Comparison of ENCODE assay signal across 8 cellular contexts in genomic region chr9:132944294-132945185, GRCh38. TPM values are rescaled to one million over a fixed set of nuclear protein-coding genes. Genes with fewer than 3 reads are reported as not detected.
DNase-seq lines count a peak whose midpoint lies in the region; ATAC-seq and TF ChIP-seq lines count a peak whose summit lies in the region.

Gene TSC1, minus strand, starts transcription at chr9:132944616. Its CDS starts 15,744 bp downstream, at chr9:132928872.

- H3K27ac Mint-ChIP-seq in IgD-negative memory B cell, result peak within 1 kb of the TSS; percentile 100

- peaks cover 13% of the 10 kb centered on the region for H3K4me1 ChIP-seq in mucosa of descending colon (ENCODE audit: low read depth)

- intact Hi-C loops in mucosa of descending colon (cut with DNase I, micrococcal nuclease), result no loop called here

- peak within 1 kb of the TSS; percentile 92 to 99 (median 96) for H3K4me3 Mint-ChIP-seq in IgD-negative memory B cell

- H3K4me3 ChIP-seq in mucosa of descending colon, result peak within 1 kb of the TSS; percentile 99

- DNase-seq in COLO668 (lab: John Stamatoyannopoulos, UW; ENCODE audit: unreplicated experiment) (peak; percentile 96), OCI-M1 (lab: John Stamatoyannopoulos, UW) (peak; percentile 95), activated T-cell treated with anti-CD3 and anti-CD28 coated beads for 4 hours (peak; percentile 99), epithelial cell of prostate (ENCODE audit: low read depth, low spot score) (peak; percentile 79), mucosa of descending colon (peak; percentile 98 to 99 (median 98))
- DNase-seq in stimulated activated CD8-positive, alpha-beta memory T cell treated with anti-CD3 and anti-CD28 coated beads, Interleukin-4, amount 100 ng/mL, for 1 hour (ENCODE audit: low read depth in 2 of 2, low spot score in 1 of 2), result peak; percentile 98

- ATAC-seq in GM21526 (IDR thresholded peaks at IDR 0.05; ENCODE audit: low FRiP score, unreplicated experiment) (peak; percentile 60), mucosa of descending colon (peak; percentile 95)

- H3K27me3 Mint-ChIP-seq in IgD-negative memory B cell, result peaks cover 3% of the 10 kb centered on the region

- H3K9me3 ChIP-seq in mucosa of descending colon, result no peaks in the 10 kb centered on the region

- no peaks in the 10 kb centered on the region for H3K9me3 Mint-ChIP-seq in IgD-negative memory B cell

- H3K36me3 ChIP-seq in mucosa of descending colon (ENCODE audit: low read depth), result no peaks in the 10 kb centered on the region

- no peak for TF ChIP-seq CTCF in mucosa of descending colon (IDR thresholded peaks at IDR 0.05)

- peaks cover 9 to 26% (median 24%) of the 10 kb centered on the region in 3 donors for H3K4me1 Mint-ChIP-seq in IgD-negative memory B cell

- peaks cover 3% of the 10 kb centered on the region for H3K36me3 Mint-ChIP-seq in IgD-negative memory B cell

- H3K27ac ChIP-seq in epithelial cell of prostate, result peak within 1 kb of the TSS; percentile 87

RNA-seq across cellular contexts. Expression of gene TSC1, which starts in this region (rescaled TPM):
- 8.9 TPM for polyA plus RNA-seq in IgD-negative memory B cell
- 10 to 100 TPM; 34.6 to 53.4 (median 52.3) TPM for total RNA-seq in mucosa of descending colon

Comparison
In these comparisons a context has a peak if more than half of its experiments do, and no peak if none do; other contexts are left out.
1. Peak in every context shown above with its lines: DNase-seq, ATAC-seq, H3K4me3 ChIP-seq and H3K27ac ChIP-seq.